In genomic region chr2:14272396-14273077, GRCh38 we compare ENCODE assay signal across 7 cellular contexts.
"Had no signal": no experiment of that assay in that cellular context is flagged by ENCODE, and none has a peak within 500 bp of the region (broad histone marks: within the 10 kb centered on the region; RNA-seq: fewer than 3 reads in every experiment).

No MANE protein-coding gene starts in this region.

- ATAC-seq: HCT116 had no signal

- H3K9me3 ChIP-seq: HAP-1 had no signal

- H3K9ac ChIP-seq: GM23248 had no signal

- DNase-seq: GM23248, H7, HFFc6, KBM-7 had no signal

- FAIRE-seq: HTR-8/SVneo had no signal

- H2AFZ ChIP-seq: GM23248 had no signal

- H3K4me3 ChIP-seq: GM23248, HAP-1 had no signal

- H3K27ac ChIP-seq: GM23248 had no signal

- H3K36me3 ChIP-seq: HAP-1 had no signal
